Comparison of ENCODE assay signal across 11 cellular contexts in the genomic region with DNA sequence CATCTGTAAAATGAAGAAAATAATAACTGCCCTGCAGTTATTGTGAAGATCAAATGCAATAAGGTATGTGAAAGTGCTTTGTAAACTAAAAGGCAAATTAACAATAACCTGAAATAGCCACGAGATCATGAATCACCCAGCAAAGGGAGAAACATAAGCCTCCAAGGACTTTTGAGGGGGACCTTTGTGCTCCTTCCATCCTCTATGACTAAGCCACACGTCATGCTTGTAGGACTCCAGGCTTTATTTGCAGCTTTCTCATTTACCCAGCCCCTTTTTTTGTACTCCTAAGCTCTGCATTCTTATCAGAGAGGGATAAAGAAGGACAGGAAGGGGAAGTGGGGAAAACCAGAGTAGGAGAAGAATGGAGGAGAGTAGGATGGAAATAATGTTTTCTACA.
DNase-seq lines count a peak whose midpoint lies in the region; FAIRE-seq and TF ChIP-seq lines count a peak whose summit lies in the region.
"Had no signal": no experiment of that assay in that cellular context is flagged by ENCODE, and none has a peak within 500 bp of the region (broad histone marks: within the 10 kb centered on the region; RNA-seq: fewer than 3 reads in every experiment).

No MANE protein-coding gene starts in this region.

- POLR2A ChIA-PET in endothelial cell of umbilical vein (lab: Charles Lee): interaction anchor here (0.6 to 0.8 kb wide), 2 partner anchors 14 to 115 kb away, joined by 3 read pairs; a partner anchor contains a TSS

- FAIRE-seq in endothelial cell of umbilical vein (lab: Jason Lieb, UNC): peak; percentile 92

- H2AFZ ChIP-seq in endothelial cell of umbilical vein (ENCODE audit: low read depth, low read length): peak overlapping the region; percentile 3

- no TSS peak for BruUV-seq in endothelial cell of umbilical vein (replicated peaks; lab: Mats Ljungman, UMichigan)

- peak overlapping the region; percentile 76 for H3K27ac ChIP-seq in endothelial cell of umbilical vein (ENCODE audit: insufficient read depth, low read depth, low read length)

- TF ChIP-seq POLR2A in endothelial cell of umbilical vein (IDR thresholded peaks at IDR 0.05; ENCODE audit: low read depth, low read length): no peak

- CTCF ChIA-PET in endothelial cell of umbilical vein (lab: Charles Lee): interaction anchor here (1.0 to 4.4 kb wide), 7 partner anchors 10 to 159 kb away, joined by 3 to 27 read pairs (median 4); no protein-coding TSS in a partner anchor

- TF ChIP-seq CTCF in endothelial cell of umbilical vein (IDR thresholded peaks at IDR 0.05; ENCODE audit: extremely low read depth in 1 of 2, insufficient read depth in 1 of 2, low read depth in 1 of 2, low read length in 2 of 2): no peak

- H3K27me3 ChIP-seq in endothelial cell of umbilical vein (ENCODE audit: control insufficient read depth in 2 of 2, insufficient read depth in 2 of 2, low read length in 2 of 2): no peaks in the 10 kb centered on the region

- H3K9me3 ChIP-seq in endothelial cell of umbilical vein (replicated peaks; ENCODE audit: control insufficient read depth, insufficient read depth, low read length): no peaks in the 10 kb centered on the region

- H3K79me2 ChIP-seq in endothelial cell of umbilical vein (ENCODE audit: control insufficient read depth, insufficient read depth, low read length): no peaks in the 10 kb centered on the region

- peak overlapping the region; percentile 12 for H3K9ac ChIP-seq in endothelial cell of umbilical vein (replicated peaks; ENCODE audit: extremely low read depth, insufficient read depth, low read length)

- H4K20me1 ChIP-seq in endothelial cell of umbilical vein (replicated peaks; ENCODE audit: control insufficient read depth, extremely low read depth, insufficient read depth, low read length): no peaks in the 10 kb centered on the region

- no peaks in the 10 kb centered on the region for H3K36me3 ChIP-seq in endothelial cell of umbilical vein (ENCODE audit: control insufficient read depth in 2 of 2, extremely low read depth in 1 of 2, insufficient read depth in 2 of 2, low read length in 2 of 2)

- DNase-seq in DMS53 (lab: John Stamatoyannopoulos, UW) (peak; percentile 79), NCI-H226 (peak; percentile 4), endothelial cell of umbilical vein (ENCODE audit: low read depth, low spot score) (peak; percentile 91), non-pigmented ciliary epithelial cell (ENCODE audit: low read depth) (peak; percentile 67), DMS114 treated with DMSO at 0.1 percent for 48 hours (lab: John Stamatoyannopoulos, UW; ENCODE audit: unreplicated experiment) (no peak), ureter (ENCODE audit: low spot score) (no peak), SIG-M5 treated with dmso at 0.1 percent for 504 hours (lab: John Stamatoyannopoulos, UW; ENCODE audit: unreplicated experiment) (no peak)
- no peak for DNase-seq in stimulated activated CD4-positive, alpha-beta T cell treated with anti-CD3 and anti-CD28 coated beads, Interleukin-2, amount 100 ng/mL, for 24 hours
- DNase-seq: CD4-positive, alpha-beta memory T cell; effector memory CD4-positive, alpha-beta T cell; MV-4-11 had no signal

- no peak overlapping the region for H3K4me3 ChIP-seq in endothelial cell of umbilical vein (replicated peaks in 1 of 3; ENCODE audit: insufficient read depth in 1 of 3, low read depth in 1 of 3, low read length in 3 of 3)

- H3K4me2 ChIP-seq in endothelial cell of umbilical vein (ENCODE audit: insufficient read depth, low read length): peak overlapping the region; percentile 64

- H3K9me1 ChIP-seq in endothelial cell of umbilical vein (replicated peaks; ENCODE audit: control insufficient read depth, extremely low read depth, insufficient read depth, low read length): no peaks in the 10 kb centered on the region

- dilution Hi-C loops in endothelial cell of umbilical vein (cut with MboI; ENCODE audit: extremely low pct_ligation_motif_present, low sequenced_read_pairs): no loop called here

- intact Hi-C loops in endothelial cell of umbilical vein (cut with micrococcal nuclease): loop anchor here (1.0 kb wide), 2 partner anchors 13 to 116 kb away; a partner anchor contains a TSS

- peaks cover 25% of the 10 kb centered on the region for H3K4me1 ChIP-seq in endothelial cell of umbilical vein (ENCODE audit: control insufficient read depth, extremely low read depth, insufficient read depth, low read length)

TF ChIP-seq in endothelial cell of umbilical vein, 7 proteins besides CTCF, POLR2A, EP300 and RAD21:
- TF ChIP-seq POLR2AphosphoS5 (IDR thresholded peaks at IDR 0.05; ENCODE audit: insufficient read depth, low read depth, low read length) (peak; percentile 79), EZH2 (IDR thresholded peaks at IDR 0.05; ENCODE audit: borderline replicate concordance, low read depth, low read length, severe bottlenecking) (no peak), MYC (IDR thresholded peaks at IDR 0.05; ENCODE audit: low read depth, low read length) (no peak), FOS (IDR thresholded peaks at IDR 0.05; ENCODE audit: borderline replicate concordance, insufficient read depth, low read length) (peak; percentile 99), GATA2 (IDR thresholded peaks at IDR 0.05; ENCODE audit: insufficient read depth, insufficient read length, low read depth, low read length) (peak; percentile 73), JUN (IDR thresholded peaks at IDR 0.05; ENCODE audit: borderline replicate concordance, insufficient read depth, insufficient read length, low read depth) (peak; percentile 97)
- TF ChIP-seq, protein P1, sequence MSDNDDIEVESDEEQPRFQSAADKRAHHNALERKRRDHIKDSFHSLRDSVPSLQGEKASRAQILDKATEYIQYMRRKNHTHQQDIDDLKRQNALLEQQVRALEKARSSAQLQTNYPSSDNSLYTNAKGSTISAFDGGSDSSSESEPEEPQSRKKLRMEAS (IDR thresholded peaks at IDR 0.05; ENCODE audit: insufficient read depth, insufficient read length): no peak

Comparison
In these comparisons a context has a peak if more than half of its experiments do, and no peak if none do; other contexts are left out.
1. DNase-seq: peak in DMS53 (single experiment), NCI-H226 (single experiment), endothelial cell of umbilical vein (single experiment) and non-pigmented ciliary epithelial cell (single experiment); none in DMS114 treated with DMSO at 0.1 percent for 48 hours (single experiment), ureter (single experiment), stimulated activated CD4-positive, alpha-beta T cell treated with anti-CD3 and anti-CD28 coated beads, Interleukin-2, amount 100 ng/mL, for 24 hours (0 of 2) and SIG-M5 treated with dmso at 0.1 percent for 504 hours (single experiment).